11 cellular contexts compared by ENCODE assay signal in the genomic region with DNA sequence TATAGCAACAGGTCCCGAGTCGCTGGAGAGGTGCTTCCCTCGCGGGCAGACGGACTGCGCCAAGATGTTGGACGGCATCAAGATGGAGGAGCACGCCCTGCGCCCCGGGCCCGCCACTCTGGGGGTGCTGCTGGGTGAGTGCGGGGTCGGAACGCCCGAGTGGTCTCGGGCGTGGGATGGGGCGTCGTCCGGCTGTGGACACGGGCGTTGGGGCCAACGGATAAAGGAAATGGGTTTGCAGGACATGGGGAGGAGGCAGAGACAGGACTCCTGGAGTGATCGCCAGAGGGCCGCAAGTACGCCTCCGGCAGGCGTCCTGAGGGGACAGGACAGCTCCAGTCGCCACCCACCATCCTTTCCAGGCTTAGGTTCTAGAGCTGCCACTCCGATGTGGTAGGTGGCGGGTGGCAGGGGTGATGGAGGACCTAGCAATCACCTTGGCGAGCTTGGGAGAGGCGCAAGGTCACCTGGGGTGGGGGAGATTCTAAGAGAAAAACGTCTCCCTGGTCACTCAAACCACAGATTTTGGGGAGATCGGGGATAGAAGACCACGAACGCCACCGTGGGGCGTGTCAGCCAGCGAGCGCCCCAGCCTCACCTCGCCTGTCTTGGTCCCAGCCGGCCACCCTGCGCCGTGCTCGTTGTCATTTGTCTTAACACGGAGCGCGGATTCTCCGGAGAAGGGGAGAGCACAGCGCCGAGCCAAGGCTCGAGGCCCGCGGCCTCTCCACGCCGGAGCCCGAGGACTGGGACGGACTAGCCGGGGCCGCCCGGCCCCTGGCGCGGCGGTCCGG. TPM values are rescaled to one million over a fixed set of nuclear protein-coding genes. Genes with fewer than 3 reads are reported as not detected.
DNase-seq lines count a peak whose midpoint lies in the region; ATAC-seq and TF ChIP-seq lines count a peak whose summit lies in the region.
"Had no signal": no experiment of that assay in that cellular context is flagged by ENCODE, and none has a peak within 500 bp of the region (broad histone marks: within the 10 kb centered on the region; RNA-seq: fewer than 3 reads in every experiment).

No MANE protein-coding gene starts in this region.

- H3F3A ChIP-seq in PC-3 (ENCODE audit: low read length, unreplicated experiment) = no peaks in the 10 kb centered on the region

- H3K9me2 ChIP-seq in hepatocyte (replicated peaks; ENCODE audit: insufficient read depth) (no peaks in the 10 kb centered on the region), PC-3 (replicated peaks; ENCODE audit: low read length) (no peaks in the 10 kb centered on the region)

- H3K4me3 Mint-ChIP-seq in T-helper 1 cell treated with Interleukin-12 subunit alpha and Interleukin-12 subunit beta and Interleukin-4 antibody, amounts not matched to agents 30 μg/mL and 1 μg/mL, for 36 hours = peak overlapping the region; percentile 34

- no peak overlapping the region for H3K27ac ChIP-seq in SJCRH30
- no peak overlapping the region for H3K27ac ChIP-seq in hepatocyte
- H3K27ac ChIP-seq in PC-3 (ENCODE audit: low read length) = no peak overlapping the region
- H3K27ac ChIP-seq: GM23248 had no signal

- H3K9ac ChIP-seq in skeletal muscle satellite cell (ENCODE audit: low read depth, low read length) = no peak overlapping the region
- H3K9ac ChIP-seq in PC-3 (ENCODE audit: low read length) = no peak overlapping the region
- H3K9ac ChIP-seq: GM23248 had no signal

- H3K27me3 Mint-ChIP-seq in T-helper 1 cell treated with Interleukin-12 subunit alpha and Interleukin-12 subunit beta and Interleukin-4 antibody, amounts not matched to agents 30 μg/mL and 1 μg/mL, for 36 hours (ENCODE audit: low read depth) = peaks cover 73% of the 10 kb centered on the region

- 4% methylated on average over 65 of the region's 66 CpGs for WGBS in hepatocyte (ENCODE audit: low lambda C conversion rate, missing lambda C conversion rate)

- H3K79me2 ChIP-seq in hepatocyte (no peaks in the 10 kb centered on the region), PC-3 (ENCODE audit: low read length) (no peaks in the 10 kb centered on the region)

- DNase-seq in T-helper 1 cell = no peak
- DNase-seq in SJCRH30 = no peak
- no peak for DNase-seq in hepatocyte (ENCODE audit: low spot score)
- DNase-seq in GOT3 (lab: John Stamatoyannopoulos, UW) = no peak
- no peak for DNase-seq in PC-3

- H2AFZ ChIP-seq in hepatocyte = no peak overlapping the region
- H2AFZ ChIP-seq in PC-3 (ENCODE audit: low read length) = no peak overlapping the region
- H2AFZ ChIP-seq: GM23248 had no signal

- H3K9me3 ChIP-seq in SJCRH30 (replicated peaks) (no peaks in the 10 kb centered on the region), hepatocyte (ENCODE audit: low read depth) (no peaks in the 10 kb centered on the region), skeletal muscle satellite cell (replicated peaks; ENCODE audit: low read length) (no peaks in the 10 kb centered on the region), PC-3 (ENCODE audit: low read length) (no peaks in the 10 kb centered on the region)

- BruUV-seq in PC-3 (replicated peaks; lab: Mats Ljungman, UMichigan) = no TSS peak

- no peaks in the 10 kb centered on the region for H3K27me3 ChIP-seq in SJCRH30
- peaks cover 89% of the 10 kb centered on the region for H3K27me3 ChIP-seq in hepatocyte
- H3K27me3 ChIP-seq in skeletal muscle satellite cell (ENCODE audit: control insufficient read depth, insufficient read depth, low read length) = peaks cover 88% of the 10 kb centered on the region
- peaks cover 30% of the 10 kb centered on the region for H3K27me3 ChIP-seq in PC-3 (ENCODE audit: low read length)

- no peaks in the 10 kb centered on the region for H3K9me3 Mint-ChIP-seq in T-helper 1 cell treated with Interleukin-12 subunit alpha and Interleukin-12 subunit beta and Interleukin-4 antibody, amounts not matched to agents 30 μg/mL and 1 μg/mL, for 36 hours

- no peak for TF ChIP-seq CTCF in hepatocyte (IDR thresholded peaks at IDR 0.05; ENCODE audit: poor library complexity)
- TF ChIP-seq CTCF in PC-3 (conservative IDR thresholded peaks at IDR 0.05; ENCODE audit: low read depth, low read length) = no peak

- H3K4me2 ChIP-seq in hepatocyte (peak overlapping the region; percentile 59), skeletal muscle satellite cell (ENCODE audit: low read length) (peak overlapping the region; percentile 15), PC-3 (ENCODE audit: low read length) (no peak overlapping the region)

- POLR2A ChIA-PET in PC-3 (lab: Charles Lee; ENCODE audit: unreplicated experiment) = no interaction called here

- H3K36me3 ChIP-seq in SJCRH30 (no peaks in the 10 kb centered on the region), hepatocyte (replicated peaks; ENCODE audit: insufficient read depth, low read depth) (no peaks in the 10 kb centered on the region), skeletal muscle satellite cell (ENCODE audit: insufficient read depth, low read length) (no peaks in the 10 kb centered on the region), PC-3 (ENCODE audit: low read depth, low read length) (no peaks in the 10 kb centered on the region)

- H3K4me1 Mint-ChIP-seq in T-helper 1 cell treated with Interleukin-12 subunit alpha and Interleukin-12 subunit beta and Interleukin-4 antibody, amounts not matched to agents 30 μg/mL and 1 μg/mL, for 36 hours (ENCODE audit: low read depth) = peaks cover 11% of the 10 kb centered on the region

- no peak for ATAC-seq in PC-3
- ATAC-seq in HG02870 (IDR thresholded peaks at IDR 0.05; ENCODE audit: unreplicated experiment) = no peak

- intact Hi-C loops in PC-3 (cut with micrococcal nuclease) = loop anchor here (5.0 kb wide), 1 partner anchor 168 kb away; no protein-coding TSS in a partner anchor

- H4K20me1 ChIP-seq in hepatocyte (ENCODE audit: insufficient read depth, poor library complexity, severe bottlenecking) = no peaks in the 10 kb centered on the region
- H4K20me1 ChIP-seq in PC-3 (ENCODE audit: low read length) = no peaks in the 10 kb centered on the region

- H3K4me1 ChIP-seq in SJCRH30 (peaks cover 3% of the 10 kb centered on the region; the same call in 1 of the 2 replicates), hepatocyte (ENCODE audit: insufficient read depth) (peaks cover 21% of the 10 kb centered on the region), skeletal muscle satellite cell (ENCODE audit: control insufficient read depth, insufficient read depth, low read length) (no peaks in the 10 kb centered on the region), PC-3 (ENCODE audit: insufficient read depth, low read length) (0 out of 2 replicates have a peak, but pooled peaks cover 5% of the 10 kb centered on the region)

- CTCF ChIA-PET in PC-3 (lab: Charles Lee) = no interaction called here

- peak overlapping the region; percentile 26 for H3K27ac Mint-ChIP-seq in T-helper 1 cell treated with Interleukin-12 subunit alpha and Interleukin-12 subunit beta and Interleukin-4 antibody, amounts not matched to agents 30 μg/mL and 1 μg/mL, for 36 hours

- H3K36me3 Mint-ChIP-seq in T-helper 1 cell treated with Interleukin-12 subunit alpha and Interleukin-12 subunit beta and Interleukin-4 antibody, amounts not matched to agents 30 μg/mL and 1 μg/mL, for 36 hours (ENCODE audit: low read depth) = peaks cover 2% of the 10 kb centered on the region

- H3K4me3 ChIP-seq in SJCRH30 (peak overlapping the region; percentile 87), hepatocyte (no peak overlapping the region), skeletal muscle satellite cell (ENCODE audit: low read length) (no peak overlapping the region), PC-3 (ENCODE audit: low read length) (no peak overlapping the region)
- H3K4me3 ChIP-seq: GM23248 had no signal

RNA-seq across cellular contexts. Expression of gene LMX1B, which starts 0.9 kb away (rescaled TPM):
- total RNA-seq in SJCRH30 (2014; rRNA removed; shearing (Covaris generic)) = 10.3 and 12.2 TPM in 2 replicates
- total RNA-seq in hepatocyte (0.24 TPM in 1 of 2 replicates, not detected in the other), PC-3 (2014; rRNA removed) (0.55 and 1.2 TPM in 2 replicates)
- 0.13 and 0.16 TPM in 2 replicates for polyA plus RNA-seq in hepatocyte
- total RNA-seq in skeletal muscle satellite cell (2012; rRNA removed) = not detected in 2 replicates
- total RNA-seq: GM23248, mononuclear cell had no signal
- polyA plus RNA-seq: AG04450, GM23248 had no signal
